22 cellular contexts compared by ENCODE assay signal in genomic region chr9:105620996-105621395, GRCh38. TPM values are rescaled to one million over a fixed set of nuclear protein-coding genes. Genes with fewer than 3 reads are reported as not detected.
"Had no signal": no experiment of that assay in that cellular context is flagged by ENCODE, and none has a peak within 500 bp of the region (broad histone marks: within the 10 kb centered on the region; RNA-seq: fewer than 3 reads in every experiment).

No MANE protein-coding gene starts in this region.

- H3K4me3 ChIP-seq: adrenal gland, ascending aorta, cardiac muscle cell, coronary artery, dorsolateral prefrontal cortex, left ventricle myocardium inferior, lung, right lobe of liver, uterus had no signal

- H3K36me3 ChIP-seq: adrenal gland, cardiac muscle cell, right lobe of liver, uterus had no signal

- H3K9me3 ChIP-seq: adrenal gland, ascending aorta, left ventricle myocardium inferior, right lobe of liver, uterus had no signal

- H3K27ac ChIP-seq: adrenal gland, ascending aorta, cardiac muscle cell, coronary artery, dorsolateral prefrontal cortex, left ventricle myocardium inferior, right lobe of liver, uterus had no signal

- H3K4me1 ChIP-seq: adrenal gland, ascending aorta, left ventricle myocardium inferior, uterus had no signal

- DNase-seq: activated CD4-positive, alpha-beta T cell treated with anti-CD3 and anti-CD28 coated beads for 48 hours; activated CD4-positive, alpha-beta T cell treated with anti-CD3 and anti-CD28 coated beads, Interleukin-2, amount 50 U/mL, for 48 hours; activated CD8-positive, alpha-beta memory T cell treated with anti-CD3 and anti-CD28 coated beads for 24 hours; activated effector memory CD4-positive, alpha-beta T cell treated with anti-CD3 and anti-CD28 coated beads, Interleukin-2, amount 50 U/mL, for 16 hours; activated naive CD4-positive, alpha-beta T cell treated with anti-CD3 and anti-CD28 coated beads for 36 hours; activated naive CD8-positive, alpha-beta T cell treated with anti-CD3 and anti-CD28 coated beads for 36 hours; adrenal gland; dorsolateral prefrontal cortex; effector memory CD4-positive, alpha-beta T cell; islet precursor cell; left ventricle myocardium inferior; right lobe of liver; stimulated activated CD4-positive, alpha-beta T cell treated with anti-CD3 and anti-CD28 coated beads, Interleukin-4, amount 100 ng/mL, for 1 hour; stimulated activated naive CD8-positive, alpha-beta T cell treated with anti-CD3 and anti-CD28 coated beads, Interleukin-15, Interleukin-2, amounts not matched to agents 100 U/mL and 50 U/mL, for 24 hours; uterus had no signal

- H3K27me3 ChIP-seq: adrenal gland, ascending aorta, cardiac muscle cell, dorsolateral prefrontal cortex, right lobe of liver, uterus had no signal

RNA-seq across cellular contexts. Expression of gene TAL2, which starts 41.3 kb away (rescaled TPM):
- total RNA-seq: activated naive CD4-positive, alpha-beta T cell treated with anti-CD3 and anti-CD28 coated beads for 36 hours; activated naive CD8-positive, alpha-beta T cell treated with anti-CD3 and anti-CD28 coated beads for 36 hours; adrenal gland; ascending aorta; cardiac muscle cell; epithelial cell of proximal tubule; left ventricle myocardium inferior; lung; mesenteric fat pad; posterior vena cava had no signal
